22 cellular contexts compared by ENCODE assay signal in the genomic region with DNA sequence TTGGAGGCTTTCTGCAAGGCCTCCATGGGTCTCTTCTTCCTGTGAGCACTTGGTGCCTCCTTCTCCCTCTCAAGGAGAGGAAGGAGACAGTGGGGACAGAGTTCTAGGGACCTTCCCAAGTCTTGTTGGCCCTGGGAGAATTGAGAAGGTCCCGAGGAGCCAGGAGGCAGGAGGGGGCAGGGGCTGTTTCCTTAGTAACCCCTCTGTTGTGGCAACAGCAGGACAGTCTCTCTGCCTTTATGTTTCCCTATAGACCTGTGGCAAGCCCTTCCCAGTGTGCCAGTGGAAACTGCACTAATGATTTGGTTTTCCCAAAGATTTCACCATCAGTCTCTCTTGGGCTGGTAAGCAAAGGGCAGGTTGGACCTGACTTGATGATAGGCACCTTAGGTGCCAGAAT.
"Had no signal": no experiment of that assay in that cellular context is flagged by ENCODE, and none has a peak within 500 bp of the region (broad histone marks: within the 10 kb centered on the region; RNA-seq: fewer than 3 reads in every experiment).

No MANE protein-coding gene starts in this region.

- H3K9me3 ChIP-seq: upper lobe of right lung had no signal

- H3K4me1 ChIP-seq: spleen had no signal

- H3K36me3 ChIP-seq: brain microvascular endothelial cell, left ventricle myocardium inferior, spleen, upper lobe of right lung had no signal

- H3K27me3 ChIP-seq: brain microvascular endothelial cell, upper lobe of right lung had no signal

- H3K36me3 Mint-ChIP-seq: activated CD4-positive, alpha-beta memory T cell treated with anti-CD3 and anti-CD28 coated beads for 36 hours; activated naive CD4-positive, alpha-beta T cell treated with anti-CD3 and anti-CD28 coated beads, Interleukin-2, amount 10 ng/mL, durations not matched to agents 7 days and 5 days had no signal

- H3K27ac ChIP-seq: brain microvascular endothelial cell, SK-N-MC, spleen had no signal

- H3K27ac Mint-ChIP-seq: activated CD4-positive, alpha-beta memory T cell treated with anti-CD3 and anti-CD28 coated beads for 36 hours; activated naive CD4-positive, alpha-beta T cell treated with anti-CD3 and anti-CD28 coated beads, Interleukin-2, amount 10 ng/mL, durations not matched to agents 7 days and 5 days; activated T-cell treated with anti-CD3 and anti-CD28 coated beads, Interleukin-2, amount 50 U/mL, for 72 hours; progenitor cell of endocrine pancreas; T-helper 17 cell had no signal

- ATAC-seq: activated T-cell treated with anti-CD3 and anti-CD28 coated beads, Interleukin-2, amount 50 U/mL, for 72 hours; T-helper 17 cell; upper lobe of right lung had no signal

- H3K27me3 Mint-ChIP-seq: activated CD4-positive, alpha-beta memory T cell treated with anti-CD3 and anti-CD28 coated beads for 36 hours; T-helper 17 cell had no signal

- H3K4me1 Mint-ChIP-seq: activated naive CD4-positive, alpha-beta T cell treated with anti-CD3 and anti-CD28 coated beads, Interleukin-2, amount 10 ng/mL, durations not matched to agents 7 days and 5 days; T-helper 17 cell had no signal

- H3K4me3 Mint-ChIP-seq: activated CD4-positive, alpha-beta memory T cell treated with anti-CD3 and anti-CD28 coated beads for 36 hours; activated naive CD4-positive, alpha-beta T cell treated with anti-CD3 and anti-CD28 coated beads, Interleukin-2, amount 10 ng/mL, durations not matched to agents 7 days and 5 days; activated T-cell treated with anti-CD3 and anti-CD28 coated beads, Interleukin-2, amount 50 U/mL, for 72 hours; T-helper 17 cell had no signal

- DNase-seq: activated CD4-positive, alpha-beta memory T cell treated with anti-CD3 and anti-CD28 coated beads for 36 hours; activated CD4-positive, alpha-beta T cell treated with anti-CD3 and anti-CD28 coated beads for 48 hours; activated CD4-positive, CD25-positive, alpha-beta regulatory T cell; activated effector memory CD4-positive, alpha-beta T cell treated with Interleukin-2 at 50 U/mL for 16 hours; activated naive CD4-positive, alpha-beta T cell treated with anti-CD3 and anti-CD28 coated beads, Interleukin-2, amount 10 ng/mL, durations not matched to agents 7 days and 5 days; activated T-cell treated with anti-CD3 and anti-CD28 coated beads, Interleukin-2, amount 50 U/mL, for 72 hours; brain microvascular endothelial cell; cortex of kidney; effector CD4-positive, alpha-beta T cell; erythroblast; foreskin fibroblast; kidney glomerular epithelial cell; left ventricle myocardium inferior; retina; spleen; stimulated activated CD4-positive, alpha-beta T cell treated with anti-CD3 and anti-CD28 coated beads, Interleukin-4, amount 100 ng/mL, for 1 hour; stimulated activated naive CD4-positive, alpha-beta T cell; SW 1271; T-helper 17 cell; upper lobe of right lung had no signal

- H3K4me3 ChIP-seq: left ventricle myocardium inferior, SK-N-MC, spleen, upper lobe of right lung had no signal
